In the genomic region with DNA sequence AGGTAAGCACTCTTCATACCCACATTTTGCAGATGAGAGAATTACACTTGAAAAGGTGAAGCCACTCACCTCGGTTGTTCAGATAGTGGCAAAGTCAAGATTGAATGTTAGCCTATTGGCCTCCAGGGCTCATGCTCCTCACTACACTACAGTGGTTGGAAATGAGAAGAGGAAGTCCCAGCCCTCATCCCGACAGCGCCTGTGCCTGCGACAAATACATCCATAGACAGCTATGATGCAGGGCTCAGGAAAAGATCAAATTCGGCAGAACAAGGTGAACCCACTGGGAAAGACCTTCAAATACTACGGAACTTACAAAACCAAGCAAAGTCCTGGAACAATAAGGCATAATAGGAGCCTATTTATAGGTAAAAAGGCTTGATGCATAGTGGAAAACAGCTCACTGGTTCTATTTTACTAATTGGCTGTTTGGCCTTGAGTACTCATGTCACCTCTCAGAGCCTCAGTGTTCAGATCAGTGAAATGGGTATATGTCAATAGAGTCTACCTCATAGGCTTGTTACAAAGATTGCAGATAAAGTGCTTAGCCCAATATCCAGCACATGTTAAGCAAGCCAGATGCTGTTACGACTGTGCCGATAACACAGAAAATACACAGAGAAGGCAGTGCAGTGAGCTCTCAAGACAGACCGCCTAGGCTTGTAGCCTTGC, we compare ENCODE assay signal across 1 cellular context.
TF ChIP-seq lines count a peak whose summit lies in the region.

No MANE protein-coding gene starts in this region.

TF ChIP-seq in K562, 482 proteins besides CTCF, POLR2A, EP300 and RAD21 (continued from another document and continues in another):
- TF ChIP-seq, protein P1, sequence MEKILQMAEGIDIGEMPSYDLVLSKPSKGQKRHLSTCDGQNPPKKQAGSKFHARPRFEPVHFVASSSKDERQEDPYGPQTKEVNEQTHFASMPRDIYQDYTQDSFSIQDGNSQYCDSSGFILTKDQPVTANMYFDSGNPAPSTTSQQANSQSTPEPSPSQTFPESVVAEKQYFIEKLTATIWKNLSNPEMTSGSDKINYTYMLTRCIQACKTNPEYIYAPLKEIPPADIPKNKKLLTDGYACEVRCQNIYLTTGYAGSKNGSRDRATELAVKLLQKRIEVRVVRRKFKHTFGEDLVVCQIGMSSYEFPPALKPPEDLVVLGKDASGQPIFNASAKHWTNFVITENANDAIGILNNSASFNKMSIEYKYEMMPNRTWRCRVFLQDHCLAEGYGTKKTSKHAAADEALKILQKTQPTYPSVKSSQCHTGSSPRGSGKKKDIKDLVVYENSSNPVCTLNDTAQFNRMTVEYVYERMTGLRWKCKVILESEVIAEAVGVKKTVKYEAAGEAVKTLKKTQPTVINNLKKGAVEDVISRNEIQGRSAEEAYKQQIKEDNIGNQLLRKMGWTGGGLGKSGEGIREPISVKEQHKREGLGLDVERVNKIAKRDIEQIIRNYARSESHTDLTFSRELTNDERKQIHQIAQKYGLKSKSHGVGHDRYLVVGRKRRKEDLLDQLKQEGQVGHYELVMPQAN (IDR thresholded peaks at IDR 0.05; ENCODE audit: borderline replicate concordance) = no peak
- TF ChIP-seq ZNF408 (CRISPR knock-in tag; IDR thresholded peaks at IDR 0.05; ENCODE audit: low read depth) (no peak), SIN3A (IDR thresholded peaks at IDR 0.05; ENCODE audit: borderline replicate concordance in 2 of 2, control insufficient read depth in 1 of 2, low read depth in 2 of 2, low read length in 2 of 2) (no peak), SREBF2 (CRISPR knock-in tag; IDR thresholded peaks at IDR 0.05) (no peak), SIX5 (IDR thresholded peaks at IDR 0.05; ENCODE audit: borderline replicate concordance in 1 of 2, insufficient read depth in 1 of 2, low read depth in 1 of 2, low read length in 2 of 2) (no peak), RBM14 (IDR thresholded peaks at IDR 0.05; ENCODE audit: borderline replicate concordance, insufficient read depth, low read depth, low read length) (no peak), HSF4 (CRISPR knock-in tag; IDR thresholded peaks at IDR 0.05; ENCODE audit: borderline replicate concordance) (no peak), TAL1 (IDR thresholded peaks at IDR 0.05) (peak; percentile 14; the same call in 1 of the 2 replicates), TOE1 (IDR thresholded peaks at IDR 0.05; ENCODE audit: borderline replicate concordance) (no peak), TOE1 (CRISPR knock-in tag; IDR thresholded peaks at IDR 0.05; ENCODE audit: borderline replicate concordance, low read depth) (no peak), RBM25 (IDR thresholded peaks at IDR 0.05; ENCODE audit: low read depth, low read length, severe bottlenecking) (peak; percentile 99), SMARCC2 (IDR thresholded peaks at IDR 0.05; ENCODE audit: low read depth) (no peak), TBL1XR1 (IDR thresholded peaks at IDR 0.05; ENCODE audit: low read length in 2 of 2) (no peak), JUNB (CRISPR knock-in tag; conservative IDR thresholded peaks at IDR 0.05) (no peak), ZSCAN29 (IDR thresholded peaks at IDR 0.05) (no peak), DNMT1 (IDR thresholded peaks at IDR 0.05) (no peak), GATAD2B (IDR thresholded peaks at IDR 0.05; ENCODE audit: borderline replicate concordance) (no peak), ETV6 (IDR thresholded peaks at IDR 0.05; ENCODE audit: borderline replicate concordance in 1 of 2, low read depth in 2 of 2, low read length in 1 of 2) (no peak), ETV6 (CRISPR knock-in tag; IDR thresholded peaks at IDR 0.05; ENCODE audit: borderline replicate concordance) (no peak), BHLHE40 (IDR thresholded peaks at IDR 0.05; ENCODE audit: low read length) (no peak), ZNF217 (CRISPR knock-in tag; IDR thresholded peaks at IDR 0.05) (no peak), KHSRP (IDR thresholded peaks at IDR 0.05) (no peak)
- TF ChIP-seq, protein P2, sequence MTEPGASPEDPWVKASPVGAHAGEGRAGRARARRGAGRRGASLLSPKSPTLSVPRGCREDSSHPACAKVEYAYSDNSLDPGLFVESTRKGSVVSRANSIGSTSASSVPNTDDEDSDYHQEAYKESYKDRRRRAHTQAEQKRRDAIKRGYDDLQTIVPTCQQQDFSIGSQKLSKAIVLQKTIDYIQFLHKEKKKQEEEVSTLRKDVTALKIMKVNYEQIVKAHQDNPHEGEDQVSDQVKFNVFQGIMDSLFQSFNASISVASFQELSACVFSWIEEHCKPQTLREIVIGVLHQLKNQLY (CRISPR knock-in tag; conservative IDR thresholded peaks at IDR 0.05) = no peak
- TF ChIP-seq, protein P3, sequence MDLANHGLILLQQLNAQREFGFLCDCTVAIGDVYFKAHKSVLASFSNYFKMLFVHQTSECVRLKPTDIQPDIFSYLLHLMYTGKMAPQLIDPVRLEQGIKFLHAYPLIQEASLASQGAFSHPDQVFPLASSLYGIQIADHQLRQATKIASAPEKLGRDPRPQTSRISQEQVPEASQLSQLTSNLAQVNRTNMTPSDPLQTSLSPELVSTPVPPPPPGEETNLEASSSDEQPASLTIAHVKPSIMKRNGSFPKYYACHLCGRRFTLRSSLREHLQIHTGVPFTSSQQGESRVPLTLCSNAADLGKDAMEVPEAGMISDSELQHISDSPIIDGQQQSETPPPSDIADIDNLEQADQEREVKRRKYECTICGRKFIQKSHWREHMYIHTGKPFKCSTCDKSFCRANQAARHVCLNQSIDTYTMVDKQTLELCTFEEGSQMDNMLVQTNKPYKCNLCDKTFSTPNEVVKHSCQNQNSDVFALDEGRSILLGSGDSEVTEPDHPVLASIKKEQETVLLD (IDR thresholded peaks at IDR 0.05) = no peak
- TF ChIP-seq, protein P4, sequence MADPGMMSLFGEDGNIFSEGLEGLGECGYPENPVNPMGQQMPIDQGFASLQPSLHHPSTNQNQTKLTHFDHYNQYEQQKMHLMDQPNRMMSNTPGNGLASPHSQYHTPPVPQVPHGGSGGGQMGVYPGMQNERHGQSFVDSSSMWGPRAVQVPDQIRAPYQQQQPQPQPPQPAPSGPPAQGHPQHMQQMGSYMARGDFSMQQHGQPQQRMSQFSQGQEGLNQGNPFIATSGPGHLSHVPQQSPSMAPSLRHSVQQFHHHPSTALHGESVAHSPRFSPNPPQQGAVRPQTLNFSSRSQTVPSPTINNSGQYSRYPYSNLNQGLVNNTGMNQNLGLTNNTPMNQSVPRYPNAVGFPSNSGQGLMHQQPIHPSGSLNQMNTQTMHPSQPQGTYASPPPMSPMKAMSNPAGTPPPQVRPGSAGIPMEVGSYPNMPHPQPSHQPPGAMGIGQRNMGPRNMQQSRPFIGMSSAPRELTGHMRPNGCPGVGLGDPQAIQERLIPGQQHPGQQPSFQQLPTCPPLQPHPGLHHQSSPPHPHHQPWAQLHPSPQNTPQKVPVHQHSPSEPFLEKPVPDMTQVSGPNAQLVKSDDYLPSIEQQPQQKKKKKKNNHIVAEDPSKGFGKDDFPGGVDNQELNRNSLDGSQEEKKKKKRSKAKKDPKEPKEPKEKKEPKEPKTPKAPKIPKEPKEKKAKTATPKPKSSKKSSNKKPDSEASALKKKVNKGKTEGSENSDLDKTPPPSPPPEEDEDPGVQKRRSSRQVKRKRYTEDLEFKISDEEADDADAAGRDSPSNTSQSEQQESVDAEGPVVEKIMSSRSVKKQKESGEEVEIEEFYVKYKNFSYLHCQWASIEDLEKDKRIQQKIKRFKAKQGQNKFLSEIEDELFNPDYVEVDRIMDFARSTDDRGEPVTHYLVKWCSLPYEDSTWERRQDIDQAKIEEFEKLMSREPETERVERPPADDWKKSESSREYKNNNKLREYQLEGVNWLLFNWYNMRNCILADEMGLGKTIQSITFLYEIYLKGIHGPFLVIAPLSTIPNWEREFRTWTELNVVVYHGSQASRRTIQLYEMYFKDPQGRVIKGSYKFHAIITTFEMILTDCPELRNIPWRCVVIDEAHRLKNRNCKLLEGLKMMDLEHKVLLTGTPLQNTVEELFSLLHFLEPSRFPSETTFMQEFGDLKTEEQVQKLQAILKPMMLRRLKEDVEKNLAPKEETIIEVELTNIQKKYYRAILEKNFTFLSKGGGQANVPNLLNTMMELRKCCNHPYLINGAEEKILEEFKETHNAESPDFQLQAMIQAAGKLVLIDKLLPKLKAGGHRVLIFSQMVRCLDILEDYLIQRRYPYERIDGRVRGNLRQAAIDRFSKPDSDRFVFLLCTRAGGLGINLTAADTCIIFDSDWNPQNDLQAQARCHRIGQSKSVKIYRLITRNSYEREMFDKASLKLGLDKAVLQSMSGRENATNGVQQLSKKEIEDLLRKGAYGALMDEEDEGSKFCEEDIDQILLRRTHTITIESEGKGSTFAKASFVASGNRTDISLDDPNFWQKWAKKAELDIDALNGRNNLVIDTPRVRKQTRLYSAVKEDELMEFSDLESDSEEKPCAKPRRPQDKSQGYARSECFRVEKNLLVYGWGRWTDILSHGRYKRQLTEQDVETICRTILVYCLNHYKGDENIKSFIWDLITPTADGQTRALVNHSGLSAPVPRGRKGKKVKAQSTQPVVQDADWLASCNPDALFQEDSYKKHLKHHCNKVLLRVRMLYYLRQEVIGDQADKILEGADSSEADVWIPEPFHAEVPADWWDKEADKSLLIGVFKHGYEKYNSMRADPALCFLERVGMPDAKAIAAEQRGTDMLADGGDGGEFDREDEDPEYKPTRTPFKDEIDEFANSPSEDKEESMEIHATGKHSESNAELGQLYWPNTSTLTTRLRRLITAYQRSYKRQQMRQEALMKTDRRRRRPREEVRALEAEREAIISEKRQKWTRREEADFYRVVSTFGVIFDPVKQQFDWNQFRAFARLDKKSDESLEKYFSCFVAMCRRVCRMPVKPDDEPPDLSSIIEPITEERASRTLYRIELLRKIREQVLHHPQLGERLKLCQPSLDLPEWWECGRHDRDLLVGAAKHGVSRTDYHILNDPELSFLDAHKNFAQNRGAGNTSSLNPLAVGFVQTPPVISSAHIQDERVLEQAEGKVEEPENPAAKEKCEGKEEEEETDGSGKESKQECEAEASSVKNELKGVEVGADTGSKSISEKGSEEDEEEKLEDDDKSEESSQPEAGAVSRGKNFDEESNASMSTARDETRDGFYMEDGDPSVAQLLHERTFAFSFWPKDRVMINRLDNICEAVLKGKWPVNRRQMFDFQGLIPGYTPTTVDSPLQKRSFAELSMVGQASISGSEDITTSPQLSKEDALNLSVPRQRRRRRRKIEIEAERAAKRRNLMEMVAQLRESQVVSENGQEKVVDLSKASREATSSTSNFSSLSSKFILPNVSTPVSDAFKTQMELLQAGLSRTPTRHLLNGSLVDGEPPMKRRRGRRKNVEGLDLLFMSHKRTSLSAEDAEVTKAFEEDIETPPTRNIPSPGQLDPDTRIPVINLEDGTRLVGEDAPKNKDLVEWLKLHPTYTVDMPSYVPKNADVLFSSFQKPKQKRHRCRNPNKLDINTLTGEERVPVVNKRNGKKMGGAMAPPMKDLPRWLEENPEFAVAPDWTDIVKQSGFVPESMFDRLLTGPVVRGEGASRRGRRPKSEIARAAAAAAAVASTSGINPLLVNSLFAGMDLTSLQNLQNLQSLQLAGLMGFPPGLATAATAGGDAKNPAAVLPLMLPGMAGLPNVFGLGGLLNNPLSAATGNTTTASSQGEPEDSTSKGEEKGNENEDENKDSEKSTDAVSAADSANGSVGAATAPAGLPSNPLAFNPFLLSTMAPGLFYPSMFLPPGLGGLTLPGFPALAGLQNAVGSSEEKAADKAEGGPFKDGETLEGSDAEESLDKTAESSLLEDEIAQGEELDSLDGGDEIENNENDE (IDR thresholded peaks at IDR 0.05; ENCODE audit: low read depth, low read length) = no peak
- TF ChIP-seq, protein P5, sequence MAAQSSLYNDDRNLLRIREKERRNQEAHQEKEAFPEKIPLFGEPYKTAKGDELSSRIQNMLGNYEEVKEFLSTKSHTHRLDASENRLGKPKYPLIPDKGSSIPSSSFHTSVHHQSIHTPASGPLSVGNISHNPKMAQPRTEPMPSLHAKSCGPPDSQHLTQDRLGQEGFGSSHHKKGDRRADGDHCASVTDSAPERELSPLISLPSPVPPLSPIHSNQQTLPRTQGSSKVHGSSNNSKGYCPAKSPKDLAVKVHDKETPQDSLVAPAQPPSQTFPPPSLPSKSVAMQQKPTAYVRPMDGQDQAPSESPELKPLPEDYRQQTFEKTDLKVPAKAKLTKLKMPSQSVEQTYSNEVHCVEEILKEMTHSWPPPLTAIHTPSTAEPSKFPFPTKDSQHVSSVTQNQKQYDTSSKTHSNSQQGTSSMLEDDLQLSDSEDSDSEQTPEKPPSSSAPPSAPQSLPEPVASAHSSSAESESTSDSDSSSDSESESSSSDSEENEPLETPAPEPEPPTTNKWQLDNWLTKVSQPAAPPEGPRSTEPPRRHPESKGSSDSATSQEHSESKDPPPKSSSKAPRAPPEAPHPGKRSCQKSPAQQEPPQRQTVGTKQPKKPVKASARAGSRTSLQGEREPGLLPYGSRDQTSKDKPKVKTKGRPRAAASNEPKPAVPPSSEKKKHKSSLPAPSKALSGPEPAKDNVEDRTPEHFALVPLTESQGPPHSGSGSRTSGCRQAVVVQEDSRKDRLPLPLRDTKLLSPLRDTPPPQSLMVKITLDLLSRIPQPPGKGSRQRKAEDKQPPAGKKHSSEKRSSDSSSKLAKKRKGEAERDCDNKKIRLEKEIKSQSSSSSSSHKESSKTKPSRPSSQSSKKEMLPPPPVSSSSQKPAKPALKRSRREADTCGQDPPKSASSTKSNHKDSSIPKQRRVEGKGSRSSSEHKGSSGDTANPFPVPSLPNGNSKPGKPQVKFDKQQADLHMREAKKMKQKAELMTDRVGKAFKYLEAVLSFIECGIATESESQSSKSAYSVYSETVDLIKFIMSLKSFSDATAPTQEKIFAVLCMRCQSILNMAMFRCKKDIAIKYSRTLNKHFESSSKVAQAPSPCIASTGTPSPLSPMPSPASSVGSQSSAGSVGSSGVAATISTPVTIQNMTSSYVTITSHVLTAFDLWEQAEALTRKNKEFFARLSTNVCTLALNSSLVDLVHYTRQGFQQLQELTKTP (IDR thresholded peaks at IDR 0.05; ENCODE audit: low read depth in 1 of 2, partially characterized antibody in 2 of 2) = no peak
- TF ChIP-seq, protein P6, sequence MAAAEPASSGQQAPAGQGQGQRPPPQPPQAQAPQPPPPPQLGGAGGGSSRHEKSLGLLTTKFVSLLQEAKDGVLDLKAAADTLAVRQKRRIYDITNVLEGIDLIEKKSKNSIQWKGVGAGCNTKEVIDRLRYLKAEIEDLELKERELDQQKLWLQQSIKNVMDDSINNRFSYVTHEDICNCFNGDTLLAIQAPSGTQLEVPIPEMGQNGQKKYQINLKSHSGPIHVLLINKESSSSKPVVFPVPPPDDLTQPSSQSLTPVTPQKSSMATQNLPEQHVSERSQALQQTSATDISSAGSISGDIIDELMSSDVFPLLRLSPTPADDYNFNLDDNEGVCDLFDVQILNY (CRISPR knock-in tag; IDR thresholded peaks at IDR 0.05) = 0 out of 2 replicates have a peak, but pooled peaks have one; percentile 25
- TF ChIP-seq, protein P7, sequence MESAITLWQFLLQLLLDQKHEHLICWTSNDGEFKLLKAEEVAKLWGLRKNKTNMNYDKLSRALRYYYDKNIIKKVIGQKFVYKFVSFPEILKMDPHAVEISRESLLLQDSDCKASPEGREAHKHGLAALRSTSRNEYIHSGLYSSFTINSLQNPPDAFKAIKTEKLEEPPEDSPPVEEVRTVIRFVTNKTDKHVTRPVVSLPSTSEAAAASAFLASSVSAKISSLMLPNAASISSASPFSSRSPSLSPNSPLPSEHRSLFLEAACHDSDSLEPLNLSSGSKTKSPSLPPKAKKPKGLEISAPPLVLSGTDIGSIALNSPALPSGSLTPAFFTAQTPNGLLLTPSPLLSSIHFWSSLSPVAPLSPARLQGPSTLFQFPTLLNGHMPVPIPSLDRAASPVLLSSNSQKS (CRISPR knock-in tag; IDR thresholded peaks at IDR 0.05) = no peak
